25 cellular contexts compared by ENCODE assay signal in the genomic region with DNA sequence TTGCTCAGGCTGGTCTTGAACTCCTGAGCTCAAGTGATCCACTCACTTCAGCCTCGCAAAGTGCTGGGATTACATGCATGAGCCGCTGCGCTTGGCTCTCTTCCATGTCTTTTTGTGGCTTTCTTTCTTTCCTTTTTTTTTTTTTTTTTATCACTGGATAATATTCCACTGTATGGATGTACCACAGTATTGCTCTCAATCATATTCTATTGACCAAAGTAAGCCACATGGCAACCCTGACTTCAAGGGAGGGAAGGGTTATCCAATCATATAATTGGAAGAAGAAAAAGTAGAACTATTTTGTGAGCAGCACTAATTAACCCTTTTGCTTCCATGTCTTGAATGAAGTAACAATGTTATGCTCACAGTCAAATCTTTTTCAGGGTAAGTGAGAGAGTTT.
"Had no signal": no experiment of that assay in that cellular context is flagged by ENCODE, and none has a peak within 500 bp of the region (broad histone marks: within the 10 kb centered on the region; RNA-seq: fewer than 3 reads in every experiment).

No MANE protein-coding gene starts in this region.

- H3K4me3 Mint-ChIP-seq: dendritic cell treated with granulocyte-macrophage colony-stimulating factor and Interleukin-4, amounts not matched to agents 40 ng/mL and 50 ng/mL, for 4 days; effector memory CD8-positive, alpha-beta T cell; endodermal cell had no signal

- H3K36me3 ChIP-seq: colonic mucosa, esophagus muscularis mucosa, esophagus squamous epithelium, gastrocnemius medialis, gastroesophageal sphincter, heart left ventricle, heart right ventricle had no signal

- H3K27ac ChIP-seq: colonic mucosa, coronary artery, dorsolateral prefrontal cortex, epithelial cell of prostate, esophagus muscularis mucosa, esophagus squamous epithelium, foreskin keratinocyte, gastrocnemius medialis, gastroesophageal sphincter, heart left ventricle, heart right ventricle had no signal

- ATAC-seq: effector memory CD8-positive, alpha-beta T cell; esophagus mucosa; foreskin keratinocyte; gastrocnemius medialis; gastroesophageal sphincter; heart left ventricle; heart right ventricle had no signal

- H3K4me3 ChIP-seq: colonic mucosa, coronary artery, dorsolateral prefrontal cortex, esophagus muscularis mucosa, esophagus squamous epithelium, gastrocnemius medialis, gastroesophageal sphincter, heart left ventricle, heart right ventricle had no signal

- H3K27me3 ChIP-seq: colonic mucosa, esophagus muscularis mucosa, esophagus squamous epithelium, foreskin keratinocyte, gastrocnemius medialis, gastroesophageal sphincter, heart left ventricle, heart right ventricle had no signal

- H3K4me1 ChIP-seq: colonic mucosa, gastrocnemius medialis, heart left ventricle had no signal

- DNase-seq: colonic mucosa; cortex of kidney; dermis blood vessel endothelial cell; dorsolateral prefrontal cortex; effector CD4-positive, alpha-beta T cell; effector CD8-positive, alpha-beta T cell; effector memory CD4-positive, alpha-beta T cell; effector memory CD8-positive, alpha-beta T cell; endodermal cell; erythroblast; esophagus squamous epithelium; foreskin fibroblast; foreskin keratinocyte; foreskin melanocyte; gastrocnemius medialis; glutamatergic neuron; head of caudate nucleus; heart left ventricle; heart right ventricle had no signal

- H3K9me3 ChIP-seq: colonic mucosa, esophagus squamous epithelium, gastrocnemius medialis had no signal

- H3K27ac Mint-ChIP-seq: dendritic cell treated with granulocyte-macrophage colony-stimulating factor and Interleukin-4, amounts not matched to agents 40 ng/mL and 50 ng/mL, for 4 days; effector memory CD8-positive, alpha-beta T cell; endodermal cell had no signal
